ENCODE assay signal across 11 cellular contexts in genomic region chr3:71532639-71533395, GRCh38. TPM values are rescaled to one million over a fixed set of nuclear protein-coding genes. Genes with fewer than 3 reads are reported as not detected.
DNase-seq lines count a peak whose midpoint lies in the region; ATAC-seq, FAIRE-seq and TF ChIP-seq lines count a peak whose summit lies in the region.
"Had no signal": no experiment of that assay in that cellular context is flagged by ENCODE, and none has a peak within 500 bp of the region (broad histone marks: within the 10 kb centered on the region; RNA-seq: fewer than 3 reads in every experiment).

No MANE protein-coding gene starts in this region.

- no peaks in the 10 kb centered on the region for H3K27me3 ChIP-seq in PC-9 (ENCODE audit: insufficient read depth, low read depth)
- no peaks in the 10 kb centered on the region for H3K27me3 ChIP-seq in small intestine (ENCODE audit: control insufficient read depth in 2 of 2, insufficient read depth in 2 of 2, low read length in 2 of 2)

- no peak overlapping the region for H3K4me3 ChIP-seq in HEK293 (ENCODE audit: low read depth, low read length)
- no peak overlapping the region for H3K4me3 ChIP-seq in PC-9
- no peak overlapping the region for H3K4me3 ChIP-seq in fibroblast of villous mesenchyme (ENCODE audit: low read depth, low read length)
- H3K4me3 ChIP-seq in small intestine (ENCODE audit: low read depth in 1 of 2, low read length in 2 of 2), result no peak overlapping the region

- CTCF ChIA-PET in HEK293 (lab: Yijun Ruan, JAX) (interaction anchor here (0.6 kb wide), 1 partner anchor 21 kb away, joined by 3 read pairs; no protein-coding TSS in a partner anchor), PC-9 (lab: Charles Lee) (no interaction called here)

- H3K4me2 ChIP-seq in PC-9, result 0 out of 2 replicates have a peak overlapping the region, but pooled peaks have one; percentile 4

- TF ChIP-seq CTCF in HEK293 (tag by site-specific recombination; IDR thresholded peaks at IDR 0.05), result no peak
- no peak for TF ChIP-seq CTCF in PC-9 (conservative IDR thresholded peaks at IDR 0.05)
- no peak for TF ChIP-seq CTCF in fibroblast of villous mesenchyme (IDR thresholded peaks at IDR 0.05; ENCODE audit: insufficient read depth, low read depth, low read length)

- H3K9me2 ChIP-seq in PC-9 (ENCODE audit: insufficient read depth), result no peaks in the 10 kb centered on the region

- WGBS in small intestine, 3 donors, result 68 to 75% (median 69%) methylated on average over 6 of the region's 6 CpGs

- H3K36me3 ChIP-seq in HEK293 (ENCODE audit: control insufficient read depth in 2 of 2, insufficient read depth in 1 of 2, low read length in 2 of 2) (no peaks in the 10 kb centered on the region), PC-9 (ENCODE audit: low read depth) (no peaks in the 10 kb centered on the region), small intestine (ENCODE audit: control insufficient read depth in 2 of 2, insufficient read depth in 2 of 2, low read length in 2 of 2) (no peaks in the 10 kb centered on the region)

- H3K4me1 ChIP-seq in HEK293 (ENCODE audit: control insufficient read depth, insufficient read depth, low read length) (no peaks in the 10 kb centered on the region), PC-9 (replicated peaks; ENCODE audit: insufficient read depth) (peaks cover 14% of the 10 kb centered on the region; the same call in 1 of the 2 replicates), small intestine (ENCODE audit: control insufficient read depth in 2 of 2, insufficient read depth in 1 of 2, low read depth in 1 of 2, low read length in 1 of 2) (peaks cover 2 to 5% of the 10 kb centered on the region in 2 donors)

- intact Hi-C loops in PC-9 (cut with micrococcal nuclease; ENCODE audit: unreplicated experiment), result loop anchor here (5.0 kb wide), 1 partner anchor 36 kb away; no protein-coding TSS in a partner anchor

- no peaks in the 10 kb centered on the region for H3K9me3 ChIP-seq in HEK293 (ENCODE audit: control insufficient read depth, insufficient read depth, low read depth, low read length)
- no peaks in the 10 kb centered on the region for H3K9me3 ChIP-seq in PC-9 (ENCODE audit: insufficient read depth, low read depth)
- no peaks in the 10 kb centered on the region for H3K9me3 ChIP-seq in small intestine (ENCODE audit: control insufficient read depth, low read depth)

- H4K20me1 ChIP-seq in PC-9 (ENCODE audit: insufficient read depth), result no peaks in the 10 kb centered on the region

- no peak for FAIRE-seq in small intestine (lab: Jason Lieb, UNC)

- H3K79me2 ChIP-seq in PC-9 (ENCODE audit: low read depth), result no peaks in the 10 kb centered on the region

- DNase-seq in PC-9 (peak; percentile 21 to 35), fibroblast of villous mesenchyme (ENCODE audit: low read depth) (peak; percentile 61), small intestine (peak; percentile 45), C1 segment of cervical spinal cord (lab: John Stamatoyannopoulos, UW) (no peak), NCI-H146 (lab: John Stamatoyannopoulos, UW) (no peak)
- DNase-seq: activated CD4-positive, alpha-beta T cell treated with anti-CD3 and anti-CD28 coated beads, Interleukin-2, amount 50 U/mL, for 48 hours; activated effector memory CD4-positive, alpha-beta T cell treated with anti-CD3 and anti-CD28 coated beads, Interleukin-2, amount 50 U/mL, for 16 hours; naive thymus-derived CD8-positive, alpha-beta T cell; NCI-H2029 treated with DMSO at 0.1 percent for 48 hours had no signal

- no peak for ATAC-seq in HG02973 (IDR thresholded peaks at IDR 0.05; ENCODE audit: unreplicated experiment)
- ATAC-seq: naive thymus-derived CD8-positive, alpha-beta T cell had no signal

- POLR2A ChIA-PET in HEK293 (lab: Yijun Ruan, JAX), result no interaction called here
- POLR2A ChIA-PET in PC-9 (lab: Charles Lee; ENCODE audit: unreplicated experiment), result no interaction called here

- no TSS peak for BruUV-seq in PC-9 (replicated peaks; lab: Mats Ljungman, UMichigan)

- 0 out of 2 replicates have a peak, but pooled peaks cover 3% of the 10 kb centered on the region for H3F3A ChIP-seq in PC-9 (ENCODE audit: insufficient read depth, low read depth)

- no peak overlapping the region for H2AFZ ChIP-seq in PC-9

- H3K27ac ChIP-seq in HEK293 (ENCODE audit: extremely low read depth, low read depth, low read length) (no peak overlapping the region), PC-9 (peak overlapping the region; percentile 39; the same call in 1 of the 2 replicates), small intestine (ENCODE audit: low read depth in 1 of 2, low read length in 1 of 2) (peak overlapping the region in 1 of 2 donors; percentile 12)

TF ChIP-seq in HEK293, 187 proteins besides CTCF, POLR2A, EP300 and RAD21:
- TF ChIP-seq ZFHX2 (tag by site-specific recombination; conservative IDR thresholded peaks at IDR 0.05), result 0 out of 2 replicates have a peak, but pooled peaks have one; percentile 7
- no peak for TF ChIP-seq KLF9 (tag by site-specific recombination; IDR thresholded peaks at IDR 0.05; ENCODE audit: low read depth)
TF ChIP-seq in HEK293: peak in this region for 1.

RNA-seq across cellular contexts. Expression of gene FOXP1, which starts 50.7 kb away (rescaled TPM):
- total RNA-seq in PC-9 (2021) (31.7 and 33.3 TPM in 2 replicates), fibroblast of villous mesenchyme (55.7 and 97.3 TPM in 2 replicates)
- 10 to 100 TPM in 2 of 3 donors, 1 to 10 TPM in 1; 4.9 to 18.8 (median 11.9) TPM for polyA plus RNA-seq in small intestine

Comparison
In these comparisons a context has a peak if more than half of its experiments do, and no peak if none do; other contexts are left out.
1. DNase-seq: peak in PC-9 (2 of 2), fibroblast of villous mesenchyme (single experiment) and small intestine (single experiment); none in C1 segment of cervical spinal cord (0 of 14) and NCI-H146 (single experiment).